Comparison of ENCODE assay signal across 1 cellular context in genomic region chr7:28037220-28038010, GRCh38.
A peak's percentile ranks its signal among the peaks of the same experiment; 100 is the strongest.
TF ChIP-seq lines count a peak whose summit lies in the region.

No MANE protein-coding gene starts in this region.

TF ChIP-seq in K562, 482 proteins besides CTCF, POLR2A, EP300 and RAD21 (continued from another document):
- TF ChIP-seq MED1 (CRISPR knock-in tag; IDR thresholded peaks at IDR 0.05; ENCODE audit: borderline replicate concordance) (no peak), CCNT2 (IDR thresholded peaks at IDR 0.05; ENCODE audit: borderline replicate concordance, extremely low read depth, insufficient read length, low read depth, low read length) (peak; percentile 38), HNRNPL (IDR thresholded peaks at IDR 0.05; ENCODE audit: low read depth, low read length) (no peak), THRA (IDR thresholded peaks at IDR 0.05) (no peak), DNMT1 (IDR thresholded peaks at IDR 0.05) (no peak), PHB (CRISPR knock-in tag; IDR thresholded peaks at IDR 0.05) (no peak), TBP (optimal IDR thresholded peaks at IDR 0.05; ENCODE audit: low read depth, low read length) (peak; percentile 23), SMAD4 (CRISPR knock-in tag; conservative IDR thresholded peaks at IDR 0.05) (no peak), MAFF (IDR thresholded peaks at IDR 0.05; ENCODE audit: low read length) (peak; percentile 93), TAF7 (tag; IDR thresholded peaks at IDR 0.05) (no peak), TAF1 (IDR thresholded peaks at IDR 0.05; ENCODE audit: control insufficient read depth, extremely low read depth, insufficient read depth, low read length, severe bottlenecking) (no peak), CHD4 (IDR thresholded peaks at IDR 0.05; ENCODE audit: insufficient read depth, insufficient replicate concordance, low read depth, low read length, poor library complexity, severe bottlenecking) (no peak), TFAP4 (CRISPR knock-in tag; IDR thresholded peaks at IDR 0.05; ENCODE audit: borderline replicate concordance) (no peak), BRD9 (IDR thresholded peaks at IDR 0.05; ENCODE audit: low read depth, partially characterized antibody) (peak; percentile 60), JUND (IDR thresholded peaks at IDR 0.05; ENCODE audit: borderline replicate concordance, low read depth, low read length) (peak; percentile 98), JUND (tag; IDR thresholded peaks at IDR 0.05; ENCODE audit: borderline replicate concordance, low read depth, low read length) (peak; percentile 99), TRIM25 (IDR thresholded peaks at IDR 0.05; ENCODE audit: borderline replicate concordance) (no peak), SMARCE1 (IDR thresholded peaks at IDR 0.05) (peak; percentile 95), MAZ (CRISPR knock-in tag; conservative IDR thresholded peaks at IDR 0.05 in 1 of 2, IDR thresholded peaks at IDR 0.05 in 1 of 2) (no peak; a peak in 1 of 4 replicates), SRSF1 (IDR thresholded peaks at IDR 0.05; ENCODE audit: low read depth, low read length) (no peak), CEBPB (tag; IDR thresholded peaks at IDR 0.05) (no peak), POLR2B (IDR thresholded peaks at IDR 0.05; ENCODE audit: low read depth, partially characterized antibody) (no peak), NFE2 (IDR thresholded peaks at IDR 0.05; ENCODE audit: low read depth) (peak; percentile 97), SNAPC5 (CRISPR knock-in tag; IDR thresholded peaks at IDR 0.05) (no peak), RBFOX2 (IDR thresholded peaks at IDR 0.05; ENCODE audit: low read depth, low read length) (no peak), CEBPZ (IDR thresholded peaks at IDR 0.05; ENCODE audit: borderline replicate concordance, low read depth, low read length) (no peak), PPARD (CRISPR knock-in tag; IDR thresholded peaks at IDR 0.05) (no peak), UBTF (IDR thresholded peaks at IDR 0.05; ENCODE audit: borderline replicate concordance in 1 of 2, low read depth in 2 of 2, low read length in 2 of 2) (peak in 1 of 2 experiments; percentile 88; a peak in 1 of 4 replicates), KLF10 (CRISPR knock-in tag; IDR thresholded peaks at IDR 0.05) (no peak), ATF2 (CRISPR knock-in tag; IDR thresholded peaks at IDR 0.05) (no peak), CREB1 (IDR thresholded peaks at IDR 0.05) (no peak), CREB1 (CRISPR knock-in tag; IDR thresholded peaks at IDR 0.05) (no peak), AFF4 (CRISPR knock-in tag; IDR thresholded peaks at IDR 0.05) (no peak), ZNF184 (CRISPR knock-in tag; IDR thresholded peaks at IDR 0.05) (no peak), SMARCC2 (IDR thresholded peaks at IDR 0.05; ENCODE audit: low read depth) (peak; percentile 86), MLX (CRISPR knock-in tag; conservative IDR thresholded peaks at IDR 0.05) (no peak), FOXJ3 (CRISPR knock-in tag; IDR thresholded peaks at IDR 0.05) (no peak), ZNF586 (CRISPR knock-in tag; conservative IDR thresholded peaks at IDR 0.05) (no peak), FOSL1 (tag; conservative IDR thresholded peaks at IDR 0.05) (peak; percentile 99), MECOM (CRISPR knock-in tag; IDR thresholded peaks at IDR 0.05) (no peak), ZNF639 (CRISPR knock-in tag; conservative IDR thresholded peaks at IDR 0.05 in 1 of 2, IDR thresholded peaks at IDR 0.05 in 1 of 2) (peak in 1 of 2 experiments; percentile 65; a peak in 1 of 4 replicates), ADNP (tag; IDR thresholded peaks at IDR 0.05) (peak; percentile 61), ZNF766 (CRISPR knock-in tag; conservative IDR thresholded peaks at IDR 0.05) (no peak), ZNF165 (CRISPR knock-in tag; IDR thresholded peaks at IDR 0.05; ENCODE audit: borderline replicate concordance) (no peak), ZNF133 (CRISPR knock-in tag; IDR thresholded peaks at IDR 0.05) (no peak)
